ENCODE assay signal across 16 cellular contexts in genomic region chr1:155884028-155884950, GRCh38. TPM values are rescaled to one million over a fixed set of nuclear protein-coding genes. Genes with fewer than 3 reads are reported as not detected.
DNase-seq lines count a peak whose midpoint lies in the region; ATAC-seq and TF ChIP-seq lines count a peak whose summit lies in the region.
"Had no signal": no experiment of that assay in that cellular context is flagged by ENCODE, and none has a peak within 500 bp of the region (broad histone marks: within the 10 kb centered on the region; RNA-seq: fewer than 3 reads in every experiment).

No MANE protein-coding gene starts in this region.

- no peak overlapping the region for H3K4me3 ChIP-seq in breast epithelium
- no peak overlapping the region for H3K4me3 ChIP-seq in hepatocyte
- H3K4me3 ChIP-seq in testis = no peak overlapping the region
- H3K4me3 ChIP-seq in thyroid gland (replicated peaks in 1 of 3) = no peak overlapping the region
- H3K4me3 ChIP-seq: upper lobe of left lung had no signal

- BruUV-seq in MCF 10A (replicated peaks; lab: Mats Ljungman, UMichigan) = no TSS peak

- intact Hi-C loops in breast epithelium (cut with DNase I; ENCODE audit: low total_unique reads) (no loop called here), MCF 10A (cut with micrococcal nuclease) (no loop called here), testis (cut with DNase I; ENCODE audit: low total_unique reads) (no loop called here), thyroid gland (cut with DNase I) (no loop called here)

- no peak for ATAC-seq in activated naive CD8-positive, alpha-beta T cell treated with anti-CD3 and anti-CD28 coated beads, Interleukin-2, amount 50 U/mL, for 24 hours
- ATAC-seq: foreskin keratinocyte had no signal

- H3K4me3 Mint-ChIP-seq in MCF 10A (ENCODE audit: unreplicated experiment) = no peak overlapping the region
- no peak overlapping the region for H3K4me3 Mint-ChIP-seq in nephron progenitor cell
- H3K4me3 Mint-ChIP-seq in activated naive CD8-positive, alpha-beta T cell treated with anti-CD3 and anti-CD28 coated beads, Interleukin-2, amount 50 U/mL, for 24 hours = no peak overlapping the region
- H3K4me3 Mint-ChIP-seq: activated CD4-positive, alpha-beta memory T cell treated with anti-CD3 and anti-CD28 coated beads for 36 hours; CD4-positive, alpha-beta memory T cell; mesothelial cell of epicardium had no signal

- CTCF ChIA-PET in MCF 10A (lab: Yijun Ruan, JAX) = interaction anchor here (0.7 to 1.4 kb wide), 3 partner anchors 14 to 504 kb away, joined by 3 to 5 read pairs (median 3); no protein-coding TSS in a partner anchor

- no peaks in the 10 kb centered on the region for H3K27me3 ChIP-seq in breast epithelium
- no peaks in the 10 kb centered on the region for H3K27me3 ChIP-seq in hepatocyte
- H3K27me3 ChIP-seq in testis = no peaks in the 10 kb centered on the region
- no peaks in the 10 kb centered on the region for H3K27me3 ChIP-seq in thyroid gland
- H3K27me3 ChIP-seq: upper lobe of left lung had no signal

- H3K36me3 ChIP-seq in breast epithelium (no peaks in the 10 kb centered on the region), hepatocyte (replicated peaks; ENCODE audit: insufficient read depth, low read depth) (no peaks in the 10 kb centered on the region), testis (ENCODE audit: low read depth, missing control alignments) (no peaks in the 10 kb centered on the region), thyroid gland (no peaks in the 10 kb centered on the region)

- TF ChIP-seq POLR2A in breast epithelium (IDR thresholded peaks at IDR 0.05) (no peak), testis (IDR thresholded peaks at IDR 0.05) (no peak), thyroid gland (IDR thresholded peaks at IDR 0.05) (no peak)

- TF ChIP-seq CTCF in breast epithelium (IDR thresholded peaks at IDR 0.05) (no peak), MCF 10A (IDR thresholded peaks at IDR 0.05; ENCODE audit: unreplicated experiment) (no peak), hepatocyte (IDR thresholded peaks at IDR 0.05; ENCODE audit: poor library complexity) (no peak), testis (IDR thresholded peaks at IDR 0.05) (no peak), nephron progenitor cell (IDR thresholded peaks at IDR 0.05) (no peak), thyroid gland (IDR thresholded peaks at IDR 0.05) (no peak)

- H3K27ac Mint-ChIP-seq in MCF 10A (ENCODE audit: low read depth, unreplicated experiment) = no peak overlapping the region
- H3K27ac Mint-ChIP-seq in nephron progenitor cell = no peak overlapping the region
- H3K27ac Mint-ChIP-seq in activated naive CD8-positive, alpha-beta T cell treated with anti-CD3 and anti-CD28 coated beads, Interleukin-2, amount 50 U/mL, for 24 hours = no peak overlapping the region
- H3K27ac Mint-ChIP-seq: activated CD4-positive, alpha-beta memory T cell treated with anti-CD3 and anti-CD28 coated beads for 36 hours; mesothelial cell of epicardium had no signal

- H2AFZ ChIP-seq in hepatocyte = peak overlapping the region; percentile 3

- H3K27me3 Mint-ChIP-seq in MCF 10A (ENCODE audit: insufficient read depth, unreplicated experiment) = peaks cover 19% of the 10 kb centered on the region
- H3K27me3 Mint-ChIP-seq in nephron progenitor cell (ENCODE audit: low read depth, poor library complexity) = peaks cover 37% of the 10 kb centered on the region
- no peaks in the 10 kb centered on the region for H3K27me3 Mint-ChIP-seq in activated naive CD8-positive, alpha-beta T cell treated with anti-CD3 and anti-CD28 coated beads, Interleukin-2, amount 50 U/mL, for 24 hours
- H3K27me3 Mint-ChIP-seq: activated CD4-positive, alpha-beta memory T cell treated with anti-CD3 and anti-CD28 coated beads for 36 hours; CD4-positive, alpha-beta memory T cell had no signal

- H3K4me2 ChIP-seq in hepatocyte = peak overlapping the region; percentile 51

- no peaks in the 10 kb centered on the region for H4K20me1 ChIP-seq in hepatocyte (ENCODE audit: insufficient read depth, poor library complexity, severe bottlenecking)

- H3K79me2 ChIP-seq in hepatocyte = no peaks in the 10 kb centered on the region

- no peak for DNase-seq in breast epithelium (ENCODE audit: low spot score in 2 of 2)
- DNase-seq in MCF 10A (ENCODE audit: unreplicated experiment) = no peak
- DNase-seq in hepatocyte (ENCODE audit: low spot score) = no peak
- DNase-seq in testis = peak; percentile 75
- no peak for DNase-seq in nephron progenitor cell
- no peak for DNase-seq in thyroid gland
- no peak for DNase-seq in activated naive CD8-positive, alpha-beta T cell treated with anti-CD3 and anti-CD28 coated beads, Interleukin-2, amount 50 U/mL, for 24 hours
- DNase-seq: 8988T; activated CD4-positive, alpha-beta memory T cell treated with anti-CD3 and anti-CD28 coated beads for 36 hours; CD4-positive, alpha-beta memory T cell; effector CD8-positive, alpha-beta T cell; foreskin keratinocyte; upper lobe of left lung had no signal

- WGBS in hepatocyte (ENCODE audit: low lambda C conversion rate, missing lambda C conversion rate) = 64% methylated on average over 9 of the region's 9 CpGs
- WGBS in testis, 2 donors = 37 to 60% methylated on average over 9 of the region's 9 CpGs
- WGBS in thyroid gland, 2 donors = 71 to 74% methylated on average over 9 of the region's 9 CpGs

- H3K4me1 ChIP-seq in breast epithelium (peaks cover 0 to 6% of the 10 kb centered on the region in 2 donors), hepatocyte (ENCODE audit: insufficient read depth) (peaks cover 10% of the 10 kb centered on the region), testis (peaks cover 13% of the 10 kb centered on the region), thyroid gland (no peaks in the 10 kb centered on the region)
- H3K4me1 ChIP-seq: foreskin keratinocyte, upper lobe of left lung had no signal

- H3K4me1 Mint-ChIP-seq in MCF 10A (ENCODE audit: insufficient read depth, unreplicated experiment) (no peaks in the 10 kb centered on the region), nephron progenitor cell (no peaks in the 10 kb centered on the region)
- H3K4me1 Mint-ChIP-seq in activated naive CD8-positive, alpha-beta T cell treated with anti-CD3 and anti-CD28 coated beads, Interleukin-2, amount 50 U/mL, for 24 hours = no peaks in the 10 kb centered on the region
- H3K4me1 Mint-ChIP-seq: CD4-positive, alpha-beta memory T cell; mesothelial cell of epicardium had no signal

- H3K36me3 Mint-ChIP-seq in MCF 10A (ENCODE audit: insufficient read depth, unreplicated experiment) (no peaks in the 10 kb centered on the region), nephron progenitor cell (ENCODE audit: low read depth) (no peaks in the 10 kb centered on the region)
- no peaks in the 10 kb centered on the region for H3K36me3 Mint-ChIP-seq in activated naive CD8-positive, alpha-beta T cell treated with anti-CD3 and anti-CD28 coated beads, Interleukin-2, amount 50 U/mL, for 24 hours (ENCODE audit: low read depth)
- H3K36me3 Mint-ChIP-seq: mesothelial cell of epicardium had no signal

- H3K9me2 ChIP-seq in hepatocyte (replicated peaks; ENCODE audit: insufficient read depth) = no peaks in the 10 kb centered on the region

- H3K9me3 ChIP-seq in breast epithelium (no peaks in the 10 kb centered on the region), hepatocyte (ENCODE audit: low read depth) (no peaks in the 10 kb centered on the region), testis (no peaks in the 10 kb centered on the region), thyroid gland (no peaks in the 10 kb centered on the region)
- H3K9me3 ChIP-seq: upper lobe of left lung had no signal

- H3K27ac ChIP-seq in breast epithelium (peak overlapping the region; percentile 7 to 35), angular gyrus (ENCODE audit: low read depth, low read length) (peak overlapping the region; percentile 34), hepatocyte (peak overlapping the region; percentile 16), testis (peak overlapping the region; percentile 59 to 67), thyroid gland (no peak overlapping the region)
- H3K27ac ChIP-seq: foreskin keratinocyte, upper lobe of left lung had no signal

- POLR2A ChIA-PET in MCF 10A (lab: Yijun Ruan, JAX) = interaction anchor here (0.7 to 2.0 kb wide), 4 partner anchors 9 to 17 kb away, joined by 3 to 8 read pairs (median 4); no protein-coding TSS in a partner anchor

- H3K9me3 Mint-ChIP-seq in MCF 10A (ENCODE audit: unreplicated experiment) = no peaks in the 10 kb centered on the region
- H3K9me3 Mint-ChIP-seq in nephron progenitor cell = no peaks in the 10 kb centered on the region
- no peaks in the 10 kb centered on the region for H3K9me3 Mint-ChIP-seq in activated naive CD8-positive, alpha-beta T cell treated with anti-CD3 and anti-CD28 coated beads, Interleukin-2, amount 50 U/mL, for 24 hours
- H3K9me3 Mint-ChIP-seq: activated CD4-positive, alpha-beta memory T cell treated with anti-CD3 and anti-CD28 coated beads for 36 hours; CD4-positive, alpha-beta memory T cell; mesothelial cell of epicardium had no signal

RNA-seq across cellular contexts. Expression of gene SYT11, which starts 24.9 kb away (rescaled TPM):
- total RNA-seq in breast epithelium (1 to 10 TPM; 4.5 to 8.2 (median 5.0) TPM), MCF 10A (2022) (0.14 TPM in 1 of 2 replicates, not detected in the other), hepatocyte (1.3 and 2.0 TPM in 2 replicates), testis (10 to 100 TPM; 17.9 to 19.7 TPM), thyroid gland (1 to 10 TPM; 3.3 to 9.1 (median 3.6) TPM)
- polyA plus RNA-seq in hepatocyte (0.39 and 0.71 TPM in 2 replicates), testis (ENCODE audit: insufficient read depth, low read depth, low replicate concordance) (23.4 TPM)

RNA-seq across cellular contexts. Expression of gene RIT1, which starts 26.9 kb away (rescaled TPM):
- total RNA-seq in breast epithelium (10 to 100 TPM; 29.2 to 32.6 (median 29.4) TPM), MCF 10A (2022) (36.2 and 43.1 TPM in 2 replicates), hepatocyte (23.8 and 33.5 TPM in 2 replicates), testis (10 to 100 TPM; 26.1 to 31.1 TPM), thyroid gland (10 to 100 TPM; 19.5 to 32.6 (median 27.4) TPM)
- polyA plus RNA-seq in hepatocyte (17.6 and 21.9 TPM in 2 replicates), testis (ENCODE audit: insufficient read depth, low read depth, low replicate concordance) (25.7 TPM)

RNA-seq across cellular contexts. Expression of gene GON4L, which starts 27.3 kb away (rescaled TPM):
- total RNA-seq in breast epithelium (10 to 100 TPM; 33.3 to 56.4 (median 56.1) TPM), MCF 10A (2022) (60.1 and 66.3 TPM in 2 replicates), hepatocyte (17.2 and 20.8 TPM in 2 replicates), testis (100 to 1,000 TPM in 1 of 2 donors, 10 to 100 TPM in 1; 77.2 to 108 TPM), thyroid gland (10 to 100 TPM; 32.3 to 64.9 (median 43.6) TPM)
- polyA plus RNA-seq in hepatocyte (33.3 and 40.8 TPM in 2 replicates), testis (ENCODE audit: insufficient read depth, low read depth, low replicate concordance) (36.4 TPM)

RNA-seq across cellular contexts. Expression of gene KHDC4, which starts 49.9 kb away (rescaled TPM):
- total RNA-seq in breast epithelium = 10 to 100 TPM; 52.0 to 81.5 (median 64.2) TPM
- 90.9 and 104 TPM in 2 replicates for total RNA-seq in MCF 10A (2022)
- total RNA-seq in hepatocyte = 33.2 and 40.3 TPM in 2 replicates
- 15.7 and 28.0 TPM in 2 replicates for polyA plus RNA-seq in hepatocyte
- total RNA-seq in testis = 10 to 100 TPM; 84.5 to 95.3 TPM
- 45.5 TPM for polyA plus RNA-seq in testis (ENCODE audit: insufficient read depth, low read depth, low replicate concordance)
- 100 to 1,000 TPM in 1 of 4 donors, 10 to 100 TPM in 3; 58.5 to 114 (median 60.6) TPM for total RNA-seq in thyroid gland

RNA-seq across cellular contexts. Expression of gene RXFP4, which starts 57.1 kb away (rescaled TPM):
- total RNA-seq in breast epithelium (not detected), MCF 10A (2022) (not detected in 2 replicates), hepatocyte (0.83 TPM in 1 of 2 replicates, not detected in the other), testis (1 to 10 TPM in 1 of 2 donors, under 1 TPM in 1; 0.37 to 1.1 TPM), thyroid gland (not detected)
- polyA plus RNA-seq in hepatocyte (not detected in 2 replicates), testis (ENCODE audit: insufficient read depth, low read depth, low replicate concordance) (not detected)
- total RNA-seq: activated CD4-positive, alpha-beta memory T cell treated with anti-CD3 and anti-CD28 coated beads for 36 hours; CD4-positive, alpha-beta memory T cell; foreskin keratinocyte; M059J; mesothelial cell of epicardium; upper lobe of left lung had no signal
- polyA plus RNA-seq: foreskin keratinocyte had no signal

Comparison
In these comparisons a context has a peak if more than half of its experiments do, and no peak if none do; other contexts are left out.
1. H3K27ac ChIP-seq: peak in breast epithelium (2 of 2), angular gyrus (single experiment), hepatocyte (single experiment) and testis (2 of 2); none in thyroid gland (0 of 3).